ENCODE assay signal across 1 cellular context in genomic region chr5:132799392-132799791, GRCh38.
TF ChIP-seq lines count a peak whose summit lies in the region.

No MANE protein-coding gene starts in this region.

TF ChIP-seq in SK-N-SH, 30 proteins besides CTCF, POLR2A, EP300 and RAD21 (continued from another document):
- TF ChIP-seq ZBTB33 (IDR thresholded peaks at IDR 0.05; ENCODE audit: borderline replicate concordance, low read depth), result no peak
- TF ChIP-seq MXI1 (IDR thresholded peaks at IDR 0.05; ENCODE audit: low read depth, low read length), result no peak
TF ChIP-seq in SK-N-SH: peak in this region for 0.
